In the genomic region with DNA sequence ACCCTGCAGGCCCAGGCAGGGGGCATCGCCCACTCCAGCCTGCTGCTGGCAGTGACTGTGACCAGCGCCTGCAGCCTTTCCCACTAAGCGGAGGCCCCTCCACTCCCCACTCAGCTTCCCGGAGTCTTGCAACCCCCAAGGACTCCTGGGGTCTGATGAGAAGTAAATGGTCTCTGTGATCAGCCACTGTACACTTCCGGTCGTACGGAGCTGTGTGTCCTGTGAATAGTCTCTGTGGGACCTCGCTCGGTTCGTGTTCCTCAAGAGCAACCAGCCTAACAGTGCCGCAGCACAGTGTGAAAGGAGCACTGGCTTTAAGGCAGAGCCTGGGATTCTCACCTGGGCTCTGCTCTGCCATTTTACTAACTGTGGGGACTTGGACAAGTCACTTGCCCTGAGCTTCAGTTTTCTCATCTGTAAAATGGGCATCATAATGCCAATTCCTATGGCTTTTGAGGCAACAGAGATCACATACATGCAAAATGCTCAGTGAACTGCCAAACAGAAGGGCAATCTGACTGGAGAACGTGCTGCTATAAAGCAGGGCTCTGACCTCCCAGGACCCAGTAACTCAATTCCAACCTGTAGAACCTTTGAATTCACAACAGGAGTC, we compare ENCODE assay signal across 21 cellular contexts. TPM values are rescaled to one million over a fixed set of nuclear protein-coding genes. Genes with fewer than 3 reads are reported as not detected.
DNase-seq lines count a peak whose midpoint lies in the region; ATAC-seq and TF ChIP-seq lines count a peak whose summit lies in the region.
"Had no signal": no experiment of that assay in that cellular context is flagged by ENCODE, and none has a peak within 500 bp of the region (broad histone marks: within the 10 kb centered on the region; RNA-seq: fewer than 3 reads in every experiment).

No MANE protein-coding gene starts in this region.

- H3K27ac ChIP-seq in H9 (ENCODE audit: insufficient read length, low read depth, low read length) (no peak overlapping the region), vagina (no peak overlapping the region)
- H3K27ac ChIP-seq: SJSA1 had no signal

- WGBS in H9 (ENCODE audit: extremely low coverage, insufficient read length, low lambda C conversion rate) = no CpG with 5 or more reads among the region's 12 CpGs

- no peaks in the 10 kb centered on the region for H3K79me1 ChIP-seq in H9 (ENCODE audit: insufficient read depth, low read depth, low read length, poor library complexity, severe bottlenecking)

- H2BK120ac ChIP-seq in H9 (ENCODE audit: low read depth, low read length, poor library complexity, severe bottlenecking) = no peak overlapping the region

- H3K23ac ChIP-seq in H9 (ENCODE audit: insufficient read length, low read depth, low read length) = no peak overlapping the region

- H2BK5ac ChIP-seq in H9 (ENCODE audit: insufficient read length, low read length) = no peak overlapping the region

- no peak overlapping the region for H3K56ac ChIP-seq in H9 (ENCODE audit: insufficient read length, low read depth, low read length)

- no peak overlapping the region for H3K4me3 ChIP-seq in vagina
- H3K4me3 ChIP-seq: SJSA1 had no signal

- no peaks in the 10 kb centered on the region for H3K9me3 ChIP-seq in H9 (ENCODE audit: control insufficient read depth, low read depth, low read length)
- H3K9me3 ChIP-seq in vagina = no peaks in the 10 kb centered on the region
- H3K9me3 ChIP-seq: Caco-2, SJSA1 had no signal

- no peak overlapping the region for H4K5ac ChIP-seq in H9 (ENCODE audit: insufficient read length, low read depth, low read length)

- H4K91ac ChIP-seq in H9 (ENCODE audit: insufficient read length, low read depth, low read length) = no peak overlapping the region

- H3K23me2 ChIP-seq in H9 (ENCODE audit: insufficient read length, low read depth, low read length, poor library complexity, severe bottlenecking) = peaks cover 2% of the 10 kb centered on the region

- no peaks in the 10 kb centered on the region for H3K79me2 ChIP-seq in H9 (ENCODE audit: insufficient read depth, low read length)

- H3K4me1 ChIP-seq in H9 (ENCODE audit: insufficient read depth, low read length) (peaks cover 6% of the 10 kb centered on the region; the same call in 1 of the 2 replicates), vagina (peaks cover 6% of the 10 kb centered on the region)
- H3K4me1 ChIP-seq: Caco-2, SJSA1 had no signal

- H3K36me3 Mint-ChIP-seq in H9 (ENCODE audit: insufficient read depth in 1 of 3, low read depth in 3 of 3) = peaks cover 15 to 60% (median 53%) of the 10 kb centered on the region in 3 experiments
- H3K36me3 Mint-ChIP-seq in activated CD4-positive, alpha-beta T cell treated with anti-CD3 and anti-CD28 coated beads for 36 hours (ENCODE audit: low read depth) = peaks cover 26% of the 10 kb centered on the region

- no peaks in the 10 kb centered on the region; a peak in 1 of 5 replicates for H3K9me3 Mint-ChIP-seq in H9
- H3K9me3 Mint-ChIP-seq in activated CD4-positive, alpha-beta T cell treated with anti-CD3 and anti-CD28 coated beads for 36 hours (ENCODE audit: low read depth) = no peaks in the 10 kb centered on the region
- H3K9me3 Mint-ChIP-seq: CD8-positive, alpha-beta T cell had no signal

- H2AFZ ChIP-seq in H9 (ENCODE audit: low read length) = no peak overlapping the region

- no peaks in the 10 kb centered on the region for H3K27me3 Mint-ChIP-seq in H9 (ENCODE audit: low read depth)
- no peaks in the 10 kb centered on the region for H3K27me3 Mint-ChIP-seq in activated CD4-positive, alpha-beta T cell treated with anti-CD3 and anti-CD28 coated beads for 36 hours

- TF ChIP-seq POLR2A in vagina (IDR thresholded peaks at IDR 0.05) = no peak

- no peak for ATAC-seq in Right ventricle myocardium inferior
- no peak for ATAC-seq in activated CD4-positive, alpha-beta T cell treated with anti-CD3 and anti-CD28 coated beads for 36 hours
- ATAC-seq: CD8-positive, alpha-beta T cell; PC-3 had no signal

- H3K27ac Mint-ChIP-seq in H9 = no peak overlapping the region
- H3K27ac Mint-ChIP-seq in activated CD4-positive, alpha-beta T cell treated with anti-CD3 and anti-CD28 coated beads for 36 hours = no peak overlapping the region

- H3K14ac ChIP-seq in H9 (ENCODE audit: insufficient read depth, low read length) = no peak overlapping the region

- H3K4me1 Mint-ChIP-seq in H9 = peaks cover 7 to 18% of the 10 kb centered on the region in 2 experiments
- H3K4me1 Mint-ChIP-seq in activated CD4-positive, alpha-beta T cell treated with anti-CD3 and anti-CD28 coated beads for 36 hours = no peaks in the 10 kb centered on the region

- no peak overlapping the region for H3K4me3 Mint-ChIP-seq in H9
- H3K4me3 Mint-ChIP-seq in activated CD4-positive, alpha-beta T cell treated with anti-CD3 and anti-CD28 coated beads for 36 hours = no peak overlapping the region
- H3K4me3 Mint-ChIP-seq: CD8-positive, alpha-beta T cell had no signal

- H3K4me2 ChIP-seq in H9 (ENCODE audit: insufficient read depth, insufficient read length, low read length) = no peak overlapping the region

- intact Hi-C loops in cardiac septum (cut with DNase I) = no loop called here
- intact Hi-C loops in Right ventricle myocardium inferior (cut with DNase I) = no loop called here
- intact Hi-C loops in vagina (cut with DNase I) = no loop called here
- intact Hi-C loops in activated CD4-positive, alpha-beta T cell treated with anti-CD3 and anti-CD28 coated beads for 36 hours (cut with DNase I, micrococcal nuclease) = no loop called here

- no peaks in the 10 kb centered on the region for H3K27me3 ChIP-seq in H9 (ENCODE audit: insufficient read depth, low read length)
- no peaks in the 10 kb centered on the region for H3K27me3 ChIP-seq in vagina
- H3K27me3 ChIP-seq: SJSA1 had no signal

- no peak overlapping the region for H2BK20ac ChIP-seq in H9 (ENCODE audit: low read depth, low read length, poor library complexity, severe bottlenecking)

- H4K20me1 ChIP-seq in H9 (ENCODE audit: control insufficient read depth, insufficient read depth, insufficient read length) = no peaks in the 10 kb centered on the region

- DNase-seq in cardiac septum (ENCODE audit: low spot score) (peak; percentile 43), Right ventricle myocardium inferior (ENCODE audit: missing footprints) (no peak), H9 (peak; percentile 13), islet precursor cell (peak; percentile 49), vagina (ENCODE audit: extremely low spot score in 2 of 2) (peak; percentile 58 to 65), NCI-H345 (lab: John Stamatoyannopoulos, UW) (no peak)
- DNase-seq in activated CD4-positive, alpha-beta T cell treated with anti-CD3 and anti-CD28 coated beads for 36 hours = no peak
- DNase-seq: C1 segment of cervical spinal cord; Caco-2; NCI-H1105 treated with DMSO at 0.1 percent for 48 hours; NCI-H146; NCI-H1930; NCI-H2107; NCI-H446 treated with DMSO at 0.1 percent for 48 hours; NCI-H526; NCI-H82; NK-92 treated with Interleukin-12 subunit alpha and Interleukin-12 subunit beta, amount 100 ng/mL, for 24 hours; PC-3; Right ventricle myocardium superior had no signal

- H2BK15ac ChIP-seq in H9 (ENCODE audit: low read depth, low read length) = no peak overlapping the region

- no peak overlapping the region for H2AK5ac ChIP-seq in H9 (ENCODE audit: insufficient read length, low read length)

- no peak overlapping the region for H4K8ac ChIP-seq in H9 (replicated peaks; ENCODE audit: insufficient read length, low read depth, low read length)

- CTCF ChIA-PET in activated CD4-positive, alpha-beta T cell treated with anti-CD3 and anti-CD28 coated beads for 36 hours (lab: Charles Lee) = interaction anchor here (1.1 kb wide), 1 partner anchor 8 kb away, joined by 4 read pairs; no protein-coding TSS in a partner anchor

- H3K18ac ChIP-seq in H9 (ENCODE audit: insufficient read length, low read depth, low read length) = no peak overlapping the region

- no peak overlapping the region for H2BK12ac ChIP-seq in H9 (ENCODE audit: insufficient read length, low read depth, low read length)

- no peak overlapping the region for H3K4ac ChIP-seq in H9 (ENCODE audit: low read depth, low read length)

- no peak overlapping the region for H3K9ac ChIP-seq in H9 (ENCODE audit: extremely low read depth, insufficient read length, low read length)

- peaks cover 0 to 44% of the 10 kb centered on the region in 2 donors for H3K36me3 ChIP-seq in vagina

- TF ChIP-seq CTCF in H9 (conservative IDR thresholded peaks at IDR 0.05) (no peak), vagina (IDR thresholded peaks at IDR 0.05) (no peak)

- POLR2A ChIA-PET in activated CD4-positive, alpha-beta T cell treated with anti-CD3 and anti-CD28 coated beads for 36 hours (lab: Charles Lee) = no interaction called here

- H3T11ph ChIP-seq in H9 (ENCODE audit: low read length) = no peak overlapping the region

RNA-seq across cellular contexts. Expression of gene TMEM43, which starts 26.7 kb away (rescaled TPM):
- 62.0 TPM for total RNA-seq in cardiac septum
- 40.0 TPM for total RNA-seq in Right ventricle myocardium inferior
- 35.8 and 36.7 TPM in 2 replicates for total RNA-seq in H9 (2021)
- 118 TPM for total RNA-seq in vagina
- total RNA-seq in activated CD4-positive, alpha-beta T cell treated with anti-CD3 and anti-CD28 coated beads for 36 hours = 10 to 100 TPM; 28.3 to 28.5 TPM

RNA-seq across cellular contexts. Expression of gene XPC, which starts 26.8 kb away (rescaled TPM):
- total RNA-seq in cardiac septum = 16.7 TPM
- total RNA-seq in Right ventricle myocardium inferior = 7.7 TPM
- total RNA-seq in H9 (2021) = 25.6 and 30.3 TPM in 2 replicates
- 33.6 TPM for total RNA-seq in vagina
- total RNA-seq in activated CD4-positive, alpha-beta T cell treated with anti-CD3 and anti-CD28 coated beads for 36 hours = 10 to 100 TPM; 24.3 to 24.7 TPM

RNA-seq across cellular contexts. Expression of gene CHCHD4, which starts 26.9 kb away (rescaled TPM):
- 23.0 TPM for total RNA-seq in cardiac septum
- total RNA-seq in Right ventricle myocardium inferior = 31.4 TPM
- total RNA-seq in H9 (2021) = 13.3 and 13.7 TPM in 2 replicates
- total RNA-seq in vagina = 10.6 TPM
- total RNA-seq in activated CD4-positive, alpha-beta T cell treated with anti-CD3 and anti-CD28 coated beads for 36 hours = 10 to 100 TPM; 23.3 TPM

RNA-seq across cellular contexts. Expression of gene LSM3, which starts 27.0 kb away (rescaled TPM):
- total RNA-seq in cardiac septum (13.2 TPM), Right ventricle myocardium inferior (17.2 TPM), H9 (2021) (23.5 and 24.4 TPM in 2 replicates), vagina (6.4 TPM)
- total RNA-seq in activated CD4-positive, alpha-beta T cell treated with anti-CD3 and anti-CD28 coated beads for 36 hours = 10 to 100 TPM; 23.0 to 30.2 TPM

Comparison
In these comparisons a context has a peak if more than half of its experiments do, and no peak if none do; other contexts are left out.
1. DNase-seq: peak in cardiac septum (single experiment), H9 (single experiment), islet precursor cell (single experiment) and vagina (2 of 2); none in Right ventricle myocardium inferior (single experiment), NCI-H345 (single experiment) and activated CD4-positive, alpha-beta T cell treated with anti-CD3 and anti-CD28 coated beads for 36 hours (single experiment).